ENCODE assay signal across 5 cellular contexts in the genomic region with DNA sequence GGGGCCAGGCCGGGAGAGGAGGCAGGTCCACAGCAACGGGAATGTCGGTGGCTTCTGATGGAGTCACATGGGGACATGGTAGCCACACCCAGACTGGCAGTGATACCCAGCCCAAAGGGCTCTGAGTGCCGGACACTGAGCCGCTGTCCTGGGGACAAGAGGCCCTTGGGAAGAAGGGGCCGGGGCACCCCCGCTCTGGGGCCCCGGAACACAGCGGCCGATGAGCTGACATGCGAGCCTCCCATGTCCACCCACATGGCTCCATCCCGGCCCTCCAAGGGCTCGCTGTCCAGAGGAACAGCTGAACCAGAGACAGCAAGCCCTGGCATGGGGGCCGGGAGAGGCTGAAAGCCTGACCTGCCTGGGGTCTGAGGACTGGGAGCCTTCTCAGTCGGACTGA. TPM values are rescaled to one million over a fixed set of nuclear protein-coding genes. Genes with fewer than 3 reads are reported as not detected.
"Had no signal": no experiment of that assay in that cellular context is flagged by ENCODE, and none has a peak within 500 bp of the region (broad histone marks: within the 10 kb centered on the region; RNA-seq: fewer than 3 reads in every experiment).

No MANE protein-coding gene starts in this region.

RNA-seq across cellular contexts. Expression of a gene that starts 7.4 kb away (rescaled TPM):
- total RNA-seq: activated CD4-positive, alpha-beta memory T cell treated with anti-CD3 and anti-CD28 coated beads, Interleukin-2, amount 10 ng/mL, durations not matched to agents 7 days and 5 days; activated CD4-positive, alpha-beta T cell treated with anti-CD3 and anti-CD28 coated beads, Interleukin-2, amount 10 ng/mL, durations not matched to agents 7 days and 5 days; activated CD8-positive, alpha-beta memory T cell treated with anti-CD3 and anti-CD28 coated beads, Interleukin-2, amount 10 ng/mL, durations not matched to agents 7 days and 5 days; T-helper 1 cell treated with Interleukin-12 subunit alpha and Interleukin-12 subunit beta and Interleukin-4 antibody, amounts not matched to agents 30 ng/mL and 1 ng/mL, for 36 hours; T-helper 2 cell treated with Interferon-gamma antibody and Interleukin-4, amounts not matched to agents 100 ng/mL and 5 ng/mL, for 36 hours had no signal
